15 cellular contexts compared by ENCODE assay signal in the genomic region with DNA sequence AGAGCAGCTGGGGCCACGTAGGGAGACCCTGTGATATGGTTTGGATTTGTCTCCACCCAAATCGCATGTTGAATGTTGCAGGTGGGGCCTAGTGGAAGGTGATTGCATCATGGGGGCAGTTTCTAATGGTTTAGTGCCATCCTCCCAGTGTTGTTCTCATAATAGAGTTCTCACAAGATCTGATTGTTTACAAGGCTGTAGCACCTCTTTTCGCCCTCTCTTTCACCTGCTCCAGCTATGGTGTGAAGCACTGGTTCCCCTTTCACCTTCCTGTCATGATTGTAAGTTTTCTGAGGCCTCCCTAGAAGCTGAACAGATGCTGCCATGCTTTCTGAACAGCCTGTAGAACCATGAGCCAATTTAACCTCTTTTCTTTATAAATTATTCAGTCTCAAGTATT.
A peak's percentile ranks its signal among the peaks of the same experiment; 100 is the strongest.
DNase-seq lines count a peak whose midpoint lies in the region; ATAC-seq, FAIRE-seq and TF ChIP-seq lines count a peak whose summit lies in the region.
"Had no signal": no experiment of that assay in that cellular context is flagged by ENCODE, and none has a peak within 500 bp of the region (broad histone marks: within the 10 kb centered on the region; RNA-seq: fewer than 3 reads in every experiment).

No MANE protein-coding gene starts in this region.

- no peak overlapping the region for H3K9ac ChIP-seq in GM12878 (ENCODE audit: control insufficient read depth, insufficient read depth, low read length)

- H3K36me3 ChIP-seq in GM12878 (ENCODE audit: control insufficient read depth in 2 of 2, insufficient read depth in 2 of 2, low read length in 1 of 2) (no peaks in the 10 kb centered on the region), Caco-2 (ENCODE audit: control insufficient read depth, insufficient read depth, low read length) (no peaks in the 10 kb centered on the region)

- no peaks in the 10 kb centered on the region for H3K79me2 ChIP-seq in GM12878 (ENCODE audit: control insufficient read depth, insufficient read depth, low read length)

- no peaks in the 10 kb centered on the region for H3K36me3 Mint-ChIP-seq in Caco-2 (ENCODE audit: insufficient read depth, unreplicated experiment)

- DNase-seq in GM12878 (ENCODE audit: low read depth, low spot score) (peak; percentile 42), islet precursor cell (no peak), Caco-2 (no peak), D341Med (ENCODE audit: low spot score) (no peak), NCI-H1694 treated with DMSO at 0.1 percent for 48 hours (lab: John Stamatoyannopoulos, UW) (no peak)
- DNase-seq: activated CD4-positive, alpha-beta T cell treated with anti-CD3 and anti-CD28 coated beads, Interleukin-2, amount 10 ng/mL, durations not matched to agents 7 days and 5 days; activated gamma-delta T cell; AML-193; central memory CD4-positive, alpha-beta T cell; naive thymus-derived CD8-positive, alpha-beta T cell had no signal

- BruUV-seq in GM12878 (replicated peaks; lab: Mats Ljungman, UMichigan) (no TSS peak), Caco-2 (replicated peaks; lab: Mats Ljungman, UMichigan) (no TSS peak)

- peaks cover 27% of the 10 kb centered on the region for H3K9me3 Mint-ChIP-seq in Caco-2 (ENCODE audit: unreplicated experiment)

- TF ChIP-seq CTCF in GM12878 (IDR thresholded peaks at IDR 0.05 in 2 of 3, conservative IDR thresholded peaks at IDR 0.05 in 1 of 3; ENCODE audit: control insufficient read depth in 2 of 3, extremely low read depth in 1 of 3, insufficient read depth in 1 of 3, low read depth in 3 of 3, low read length in 3 of 3) (no peak), Caco-2 (IDR thresholded peaks at IDR 0.05; ENCODE audit: insufficient read depth in 1 of 2, low read depth in 1 of 2, low read length in 1 of 2, severe bottlenecking in 1 of 2, unreplicated experiment in 1 of 2) (no peak)

- no peak overlapping the region for H3K4me3 Mint-ChIP-seq in Caco-2 (ENCODE audit: unreplicated experiment)
- H3K4me3 Mint-ChIP-seq: activated CD4-positive, alpha-beta T cell treated with anti-CD3 and anti-CD28 coated beads, Interleukin-2, amount 10 ng/mL, durations not matched to agents 7 days and 5 days had no signal

- H3K27me3 Mint-ChIP-seq in Caco-2 (ENCODE audit: insufficient read depth, unreplicated experiment) = no peaks in the 10 kb centered on the region
- H3K27me3 Mint-ChIP-seq: activated CD4-positive, alpha-beta T cell treated with anti-CD3 and anti-CD28 coated beads, Interleukin-2, amount 10 ng/mL, durations not matched to agents 7 days and 5 days; naive thymus-derived CD8-positive, alpha-beta T cell had no signal

- CTCF ChIA-PET in GM12878 (lab: Yijun Ruan, JAX) = interaction anchor here (0.9 to 1.2 kb wide), 3 partner anchors 54 to 189 kb away, joined by 3 to 4 read pairs (median 3); no protein-coding TSS in a partner anchor
- CTCF ChIA-PET in Caco-2 (lab: Charles Lee) = no interaction called here

- H3K27me3 ChIP-seq in GM12878 (replicated peaks in 1 of 2; ENCODE audit: control insufficient read depth in 2 of 2, insufficient read depth in 2 of 2, low read length in 1 of 2) (no peaks in the 10 kb centered on the region), Caco-2 (replicated peaks; ENCODE audit: control insufficient read depth, insufficient read depth, low read length) (no peaks in the 10 kb centered on the region)

- H3K4me1 Mint-ChIP-seq in Caco-2 (ENCODE audit: low read depth, unreplicated experiment) = no peaks in the 10 kb centered on the region

- H2AFZ ChIP-seq in GM12878 (ENCODE audit: control insufficient read depth, low read depth, low read length) = no peak overlapping the region; the same call in 1 of the 2 replicates

- FAIRE-seq in GM12878 (lab: Jason Lieb, UNC) = no peak
- FAIRE-seq: islet of Langerhans, urothelium cell line had no signal

- in situ Hi-C loops in GM12878 (cut with MboI) = no loop called here

- H3K4me1 ChIP-seq in GM12878 (ENCODE audit: control insufficient read depth, insufficient read depth, low read length) (no peaks in the 10 kb centered on the region), Caco-2 (no peaks in the 10 kb centered on the region)

- WGBS in GM12878 (ENCODE audit: insufficient coverage, insufficient replicate concordance, low lambda C conversion rate, missing lambda C conversion rate) = 86% methylated on average over 3 of the region's 3 CpGs

- no peak overlapping the region for H3K27ac Mint-ChIP-seq in Caco-2 (ENCODE audit: unreplicated experiment)

- H3K4me2 ChIP-seq in GM12878 (ENCODE audit: control insufficient read depth, insufficient read depth) = no peak overlapping the region

- intact Hi-C loops in GM12878 (cut with micrococcal nuclease; ENCODE audit: unreplicated experiment) (loop anchor here (5.0 kb wide), 2 partner anchors 115 to 200 kb away; partner anchors contain the start of gene CBLB), Caco-2 (cut with micrococcal nuclease; ENCODE audit: unreplicated experiment) (no loop called here)

- peak in 1 of 2 experiments; percentile 52; a peak in 1 of 4 replicates for TF ChIP-seq EP300 in GM12878 (IDR thresholded peaks at IDR 0.05; ENCODE audit: borderline replicate concordance in 1 of 2, control insufficient read depth in 1 of 2, low read depth in 2 of 2, low read length in 2 of 2)

- SMC1A ChIA-PET in GM12878 (lab: Charles Lee; ENCODE audit: uncharacterized antibody, unreplicated experiment) = interaction anchor here (1.0 to 3.5 kb wide), 7 partner anchors 42 to 266 kb away, joined by 4 to 21 read pairs (median 5); no protein-coding TSS in a partner anchor

- ATAC-seq in GM18508 (IDR thresholded peaks at IDR 0.05; ENCODE audit: insufficient read depth, unreplicated experiment) (peak; percentile 48), GM21423 (IDR thresholded peaks at IDR 0.05; ENCODE audit: unreplicated experiment) (peak; percentile 81), HG03060 (IDR thresholded peaks at IDR 0.05; ENCODE audit: low read depth, unreplicated experiment) (peak; percentile 59), GM12878 (peak; percentile 93)
- ATAC-seq: naive thymus-derived CD8-positive, alpha-beta T cell had no signal

- H3K4me3 ChIP-seq in GM12878 (no peak overlapping the region), Caco-2 (ENCODE audit: low read depth, low read length) (no peak overlapping the region)

- TF ChIP-seq RAD21 in GM12878 (IDR thresholded peaks at IDR 0.05; ENCODE audit: insufficient read depth, low read depth, low read length) = no peak

- no peak overlapping the region for H3K27ac ChIP-seq in GM12878 (ENCODE audit: control insufficient read depth, insufficient read depth)

- RAD21 ChIA-PET in GM12878 (lab: Charles Lee; ENCODE audit: unreplicated experiment) = interaction anchor here (0.7 to 4.1 kb wide), 15 partner anchors 11 to 542 kb away, joined by 3 to 34 read pairs (median 5); no protein-coding TSS in a partner anchor

- POLR2A ChIA-PET in GM12878 (lab: Charles Lee) (no interaction called here), Caco-2 (lab: Charles Lee) (no interaction called here)

- TF ChIP-seq POLR2A in GM12878 (IDR thresholded peaks at IDR 0.05; ENCODE audit: low read depth, low read length) = no peak

- H4K20me1 ChIP-seq in GM12878 (ENCODE audit: control insufficient read depth, insufficient read depth) = no peaks in the 10 kb centered on the region

- H3K9me3 ChIP-seq in GM12878 (replicated peaks; ENCODE audit: control insufficient read depth, insufficient read depth, low read length) (no peaks in the 10 kb centered on the region; the same call in none of the 3 replicates), Caco-2 (peaks cover 17% of the 10 kb centered on the region)

TF ChIP-seq in GM12878, 131 proteins besides CTCF, POLR2A, EP300 and RAD21 (continues in another document):
- TF ChIP-seq ZNF217 (IDR thresholded peaks at IDR 0.05) (no peak), PAX8 (IDR thresholded peaks at IDR 0.05) (no peak), REST (IDR thresholded peaks at IDR 0.05; ENCODE audit: low read depth, low read length) (no peak), CBX5 (IDR thresholded peaks at IDR 0.05; ENCODE audit: low read depth) (0 out of 2 replicates have a peak, but pooled peaks have one; percentile 31), ATF3 (IDR thresholded peaks at IDR 0.05; ENCODE audit: borderline replicate concordance, extremely low read depth, low read depth, low read length) (no peak), CBX3 (IDR thresholded peaks at IDR 0.05; ENCODE audit: borderline replicate concordance, low read depth) (no peak)
